In genomic region chr12:2003676-2004112, GRCh38 we compare ENCODE assay signal across 8 cellular contexts. TPM values are rescaled to one million over a fixed set of nuclear protein-coding genes. Genes with fewer than 3 reads are reported as not detected.
DNase-seq lines count a peak whose midpoint lies in the region; ATAC-seq and TF ChIP-seq lines count a peak whose summit lies in the region.

No MANE protein-coding gene starts in this region.

- H3K9me3 ChIP-seq in heart right ventricle = no peaks in the 10 kb centered on the region

- H3K4me3 ChIP-seq in heart right ventricle = peak overlapping the region; percentile 64 to 89 (median 76)

- 0 to 1% methylated on average over 13 of the region's 13 CpGs for WGBS in heart right ventricle, 2 donors

- no peaks in the 10 kb centered on the region for H3K9me3 Mint-ChIP-seq in activated T-cell treated with anti-CD3 and anti-CD28 coated beads, Interleukin-2, amount 50 U/mL, for 24 hours
- H3K9me3 Mint-ChIP-seq in activated T-helper 1 cell treated with anti-CD3 and anti-CD28 coated beads, Interleukin-12 subunit alpha, Interleukin-12 subunit beta, Interleukin-2, Interleukin-4 antibody, amounts not matched to agents 30 ng/mL and 10 ng/mL and 1 ng/mL, durations not matched to agents 14 hours and 24 hours and 36 hours = no peaks in the 10 kb centered on the region

- H3K36me3 ChIP-seq in heart right ventricle = peaks cover 0 to 4% (median 0%) of the 10 kb centered on the region in 9 donors

- peak overlapping the region; percentile 100 for H3K4me3 Mint-ChIP-seq in activated T-cell treated with anti-CD3 and anti-CD28 coated beads, Interleukin-2, amount 50 U/mL, for 24 hours
- peak overlapping the region; percentile 97 for H3K4me3 Mint-ChIP-seq in activated T-helper 1 cell treated with anti-CD3 and anti-CD28 coated beads, Interleukin-12 subunit alpha, Interleukin-12 subunit beta, Interleukin-2, Interleukin-4 antibody, amounts not matched to agents 30 ng/mL and 10 ng/mL and 1 ng/mL, durations not matched to agents 14 hours and 24 hours and 36 hours

- ATAC-seq in HG03175 (IDR thresholded peaks at IDR 0.05; ENCODE audit: unreplicated experiment) (peak; percentile 12), heart right ventricle (peak; percentile 13 to 50 (median 42)), sciatic nerve (peak; percentile 38)

- peaks cover 2 to 62% (median 35%) of the 10 kb centered on the region in 9 donors for H3K4me1 ChIP-seq in heart right ventricle

- H3K36me3 Mint-ChIP-seq in activated T-cell treated with anti-CD3 and anti-CD28 coated beads, Interleukin-2, amount 50 U/mL, for 24 hours (ENCODE audit: low read depth) = peaks cover 9% of the 10 kb centered on the region
- peaks cover 3% of the 10 kb centered on the region for H3K36me3 Mint-ChIP-seq in activated T-helper 1 cell treated with anti-CD3 and anti-CD28 coated beads, Interleukin-12 subunit alpha, Interleukin-12 subunit beta, Interleukin-2, Interleukin-4 antibody, amounts not matched to agents 30 ng/mL and 10 ng/mL and 1 ng/mL, durations not matched to agents 14 hours and 24 hours and 36 hours (ENCODE audit: low read depth)

- intact Hi-C loops in activated T-helper 1 cell treated with anti-CD3 and anti-CD28 coated beads, Interleukin-12 subunit alpha, Interleukin-12 subunit beta, Interleukin-2, Interleukin-4 antibody, amounts not matched to agents 30 ng/mL and 10 ng/mL and 1 ng/mL, durations not matched to agents 14 hours and 24 hours and 36 hours (cut with micrococcal nuclease) = loop anchor here (1.0 to 10.0 kb wide), 10 partner anchors 32 to 1451 kb away; partner anchors contain the start of genes FBXL14, ITFG2, RAD52 and TULP3
- intact Hi-C loops in heart right ventricle (cut with DNase I) = no loop called here
- intact Hi-C loops in sciatic nerve (cut with DNase I) = no loop called here

- no peaks in the 10 kb centered on the region for H3K27me3 Mint-ChIP-seq in activated T-cell treated with anti-CD3 and anti-CD28 coated beads, Interleukin-2, amount 50 U/mL, for 24 hours
- peaks cover 1% of the 10 kb centered on the region for H3K27me3 Mint-ChIP-seq in activated T-helper 1 cell treated with anti-CD3 and anti-CD28 coated beads, Interleukin-12 subunit alpha, Interleukin-12 subunit beta, Interleukin-2, Interleukin-4 antibody, amounts not matched to agents 30 ng/mL and 10 ng/mL and 1 ng/mL, durations not matched to agents 14 hours and 24 hours and 36 hours (ENCODE audit: insufficient read depth)

- TF ChIP-seq CTCF in heart right ventricle (IDR thresholded peaks at IDR 0.05) = no peak

- H3K27me3 ChIP-seq in heart right ventricle = no peaks in the 10 kb centered on the region

- peak overlapping the region; percentile 72 to 93 (median 87) for H3K27ac ChIP-seq in heart right ventricle

- H3K4me1 Mint-ChIP-seq in activated T-cell treated with anti-CD3 and anti-CD28 coated beads, Interleukin-2, amount 50 U/mL, for 24 hours (ENCODE audit: low read depth) = peaks cover 39% of the 10 kb centered on the region
- peaks cover 31% of the 10 kb centered on the region for H3K4me1 Mint-ChIP-seq in activated T-helper 1 cell treated with anti-CD3 and anti-CD28 coated beads, Interleukin-12 subunit alpha, Interleukin-12 subunit beta, Interleukin-2, Interleukin-4 antibody, amounts not matched to agents 30 ng/mL and 10 ng/mL and 1 ng/mL, durations not matched to agents 14 hours and 24 hours and 36 hours (ENCODE audit: low read depth)

- H3K27ac Mint-ChIP-seq in activated T-cell treated with anti-CD3 and anti-CD28 coated beads, Interleukin-2, amount 50 U/mL, for 24 hours = peak overlapping the region; percentile 98
- H3K27ac Mint-ChIP-seq in activated T-helper 1 cell treated with anti-CD3 and anti-CD28 coated beads, Interleukin-12 subunit alpha, Interleukin-12 subunit beta, Interleukin-2, Interleukin-4 antibody, amounts not matched to agents 30 ng/mL and 10 ng/mL and 1 ng/mL, durations not matched to agents 14 hours and 24 hours and 36 hours = peak overlapping the region; percentile 95

- no peak for DNase-seq in activated T-cell treated with anti-CD3 and anti-CD28 coated beads, Interleukin-2, amount 50 U/mL, for 24 hours
- DNase-seq in activated T-cell treated with anti-CD3 and anti-CD28 coated beads, Interleukin-2, amount 50 U/mL, for 1 hour = no peak
- DNase-seq in activated T-helper 1 cell treated with anti-CD3 and anti-CD28 coated beads, Interleukin-12 subunit alpha, Interleukin-12 subunit beta, Interleukin-2, Interleukin-4 antibody, amounts not matched to agents 30 ng/mL and 10 ng/mL and 1 ng/mL, durations not matched to agents 14 hours and 24 hours and 36 hours (ENCODE audit: low spot score) = no peak
- DNase-seq in heart right ventricle = no peak
- no peak for DNase-seq in sciatic nerve (ENCODE audit: low spot score)
- no peak for DNase-seq in stimulated activated CD4-positive, alpha-beta T cell treated with anti-CD3 and anti-CD28 coated beads, Interleukin-15, amount 100 ng/mL, for 24 hours
- DNase-seq in globus pallidus (ENCODE audit: low spot score) = no peak

RNA-seq across cellular contexts. Expression of gene DCP1B, which starts 0.6 kb away (rescaled TPM):
- 8.8 and 9.8 TPM in 2 replicates for total RNA-seq in activated T-helper 1 cell treated with anti-CD3 and anti-CD28 coated beads, Interleukin-12 subunit alpha, Interleukin-12 subunit beta, Interleukin-2, Interleukin-4 antibody, amounts not matched to agents 30 ng/mL and 10 ng/mL and 1 ng/mL, durations not matched to agents 14 hours and 24 hours and 36 hours
- total RNA-seq in heart right ventricle (1 to 10 TPM; 1.1 to 4.1 (median 2.0) TPM), sciatic nerve (17.7 TPM)
- polyA plus RNA-seq in heart right ventricle = 1 to 10 TPM; 1.4 to 4.9 TPM

RNA-seq across cellular contexts. Expression of gene CACNA1C, which starts 49.1 kb away (rescaled TPM):
- 0.18 and 0.27 TPM in 2 replicates for total RNA-seq in activated T-helper 1 cell treated with anti-CD3 and anti-CD28 coated beads, Interleukin-12 subunit alpha, Interleukin-12 subunit beta, Interleukin-2, Interleukin-4 antibody, amounts not matched to agents 30 ng/mL and 10 ng/mL and 1 ng/mL, durations not matched to agents 14 hours and 24 hours and 36 hours
- total RNA-seq in heart right ventricle (100 to 1,000 TPM; 146 to 222 (median 187) TPM), sciatic nerve (9.0 TPM)
- 10 to 100 TPM; 19.1 to 68.9 TPM for polyA plus RNA-seq in heart right ventricle

Comparison
In these comparisons a context has a peak if more than half of its experiments do, and no peak if none do; other contexts are left out.
1. RNA of gene CACNA1C, which starts 49.1 kb away (total RNA-seq): 146 to 222 TPM in heart right ventricle; 9.0 TPM in sciatic nerve (single experiment) and 0.18 to 0.27 TPM in activated T-helper 1 cell treated with anti-CD3 and anti-CD28 coated beads, Interleukin-12 subunit alpha, Interleukin-12 subunit beta, Interleukin-2, Interleukin-4 antibody, amounts not matched to agents 30 ng/mL and 10 ng/mL and 1 ng/mL, durations not matched to agents 14 hours and 24 hours and 36 hours; every median in the first group is over 10 times any median in the second.
2. Peak in every context shown above with its lines, with median percentiles within 50 percentile points of each other: ATAC-seq.